9 cellular contexts compared by ENCODE assay signal in genomic region chr1:155082301-155082940, GRCh38. TPM values are rescaled to one million over a fixed set of nuclear protein-coding genes. Genes with fewer than 3 reads are reported as not detected.
DNase-seq lines count a peak whose midpoint lies in the region; ATAC-seq and TF ChIP-seq lines count a peak whose summit lies in the region.
"Had no signal": no experiment of that assay in that cellular context is flagged by ENCODE, and none has a peak within 500 bp of the region (broad histone marks: within the 10 kb centered on the region; RNA-seq: fewer than 3 reads in every experiment).

No MANE protein-coding gene starts in this region.

- peaks cover 66% of the 10 kb centered on the region for H3K4me1 ChIP-seq in lower lobe of right lung

- intact Hi-C loops in lower lobe of right lung (cut with DNase I): no loop called here

- H3K27me3 ChIP-seq in lower lobe of right lung (ENCODE audit: low read depth): peaks cover 56% of the 10 kb centered on the region

- peaks cover 18% of the 10 kb centered on the region for H3K36me3 Mint-ChIP-seq in activated T-helper 17 cell treated with anti-CD3 and anti-CD28 coated beads, Interleukin-2, amount 50 U/mL, for 72 hours (ENCODE audit: low read depth)

- H3K9me3 ChIP-seq in lower lobe of right lung: no peaks in the 10 kb centered on the region

- no peak overlapping the region for H3K27ac Mint-ChIP-seq in activated T-helper 17 cell treated with anti-CD3 and anti-CD28 coated beads, Interleukin-2, amount 50 U/mL, for 72 hours

- ATAC-seq in activated T-helper 17 cell treated with anti-CD3 and anti-CD28 coated beads, Interleukin-2, amount 50 U/mL, for 72 hours (replicated peaks): no peak
- ATAC-seq in lower lobe of right lung: no peak

- H3K9me3 Mint-ChIP-seq in activated T-helper 17 cell treated with anti-CD3 and anti-CD28 coated beads, Interleukin-2, amount 50 U/mL, for 72 hours: no peaks in the 10 kb centered on the region

- H3K27ac ChIP-seq in lower lobe of right lung: no peak overlapping the region

- H3K27me3 Mint-ChIP-seq in activated T-helper 17 cell treated with anti-CD3 and anti-CD28 coated beads, Interleukin-2, amount 50 U/mL, for 72 hours: peaks cover 25% of the 10 kb centered on the region

- peaks cover 29% of the 10 kb centered on the region for H3K4me1 Mint-ChIP-seq in activated T-helper 17 cell treated with anti-CD3 and anti-CD28 coated beads, Interleukin-2, amount 50 U/mL, for 72 hours

- peak overlapping the region; percentile 38 for H3K4me3 ChIP-seq in lower lobe of right lung

- TF ChIP-seq CTCF in lower lobe of right lung (IDR thresholded peaks at IDR 0.05): no peak
- no peak for TF ChIP-seq CTCF in GM20000 (IDR thresholded peaks at IDR 0.05; ENCODE audit: extremely low read depth, missing control alignments)

- DNase-seq in stimulated activated CD4-positive, alpha-beta T cell treated with anti-CD3 and anti-CD28 coated beads, Interleukin-4, amount 100 ng/mL, for 1 hour: peak; percentile 41
- no peak for DNase-seq in stimulated activated CD4-positive, alpha-beta T cell treated with anti-CD3 and anti-CD28 coated beads, Interleukin-1b, Interleukin-23, amount 100 ng/mL, for 48 hours
- DNase-seq in lower lobe of right lung (no peak), GM20000 (ENCODE audit: low spot score) (no peak), NCI-H510A (lab: John Stamatoyannopoulos, UW) (no peak), DMS114 treated with DMSO at 0.1 percent for 48 hours (lab: John Stamatoyannopoulos, UW; ENCODE audit: unreplicated experiment) (no peak), mesenteric fat pad (ENCODE audit: low spot score) (no peak)
- DNase-seq: SHP77 treated with DMSO at 0.1 percent for 48 hours had no signal

- no peaks in the 10 kb centered on the region for H3K36me3 ChIP-seq in lower lobe of right lung

- H3K4me3 Mint-ChIP-seq in activated T-helper 17 cell treated with anti-CD3 and anti-CD28 coated beads, Interleukin-2, amount 50 U/mL, for 72 hours: peak overlapping the region; percentile 61

RNA-seq across cellular contexts. Expression of gene EFNA3, which starts 3.8 kb away (rescaled TPM):
- total RNA-seq in activated T-helper 17 cell treated with anti-CD3 and anti-CD28 coated beads, Interleukin-2, amount 50 U/mL, for 72 hours: 10 to 100 TPM in 1 of 2 donors, 1 to 10 TPM in 1; 4.1 to 10.8 TPM
- total RNA-seq in lower lobe of right lung (1.0 TPM), mesenteric fat pad (0.58 TPM)

RNA-seq across cellular contexts. Expression of gene EFNA4, which starts 18.9 kb away (rescaled TPM):
- 1 to 10 TPM; 4.6 to 7.0 TPM for total RNA-seq in activated T-helper 17 cell treated with anti-CD3 and anti-CD28 coated beads, Interleukin-2, amount 50 U/mL, for 72 hours
- 7.4 TPM for total RNA-seq in lower lobe of right lung
- 3.1 TPM for total RNA-seq in mesenteric fat pad

RNA-seq across cellular contexts. Expression of gene ADAM15, which starts 31.3 kb away (rescaled TPM):
- 10 to 100 TPM; 53.2 to 86.6 TPM for total RNA-seq in activated T-helper 17 cell treated with anti-CD3 and anti-CD28 coated beads, Interleukin-2, amount 50 U/mL, for 72 hours
- total RNA-seq in lower lobe of right lung (121 TPM), mesenteric fat pad (176 TPM)

RNA-seq across cellular contexts. Expression of gene EFNA1, which starts 45.3 kb away (rescaled TPM):
- total RNA-seq in activated T-helper 17 cell treated with anti-CD3 and anti-CD28 coated beads, Interleukin-2, amount 50 U/mL, for 72 hours: under 1 TPM in 1 of 2 donors, not detected in 1; 0.48 TPM
- total RNA-seq in lower lobe of right lung (144 TPM), mesenteric fat pad (17.8 TPM)

RNA-seq across cellular contexts. Expression of gene DCST1, which starts 48.8 kb away (rescaled TPM):
- total RNA-seq in activated T-helper 17 cell treated with anti-CD3 and anti-CD28 coated beads, Interleukin-2, amount 50 U/mL, for 72 hours: not detected
- total RNA-seq in lower lobe of right lung (not detected), mesenteric fat pad (not detected)
